In genomic region chr18:55420665-55420964, GRCh38 we compare ENCODE assay signal across 8 cellular contexts.
DNase-seq lines count a peak whose midpoint lies in the region; ATAC-seq, FAIRE-seq and TF ChIP-seq lines count a peak whose summit lies in the region.

No MANE protein-coding gene starts in this region.

- H3K4ac ChIP-seq in H9 (ENCODE audit: low read depth, low read length), result no peak overlapping the region

- no peak overlapping the region for H2BK12ac ChIP-seq in H9 (ENCODE audit: insufficient read length, low read depth, low read length)

- H3K14ac ChIP-seq in H9 (ENCODE audit: insufficient read depth, low read length), result peak overlapping the region; percentile 52; the same call in 1 of the 2 replicates

- H2BK120ac ChIP-seq in H9 (ENCODE audit: low read depth, low read length, poor library complexity, severe bottlenecking), result no peak overlapping the region

- in situ Hi-C loops in HAP-1 (cut with MboI; ENCODE audit: low sequenced_read_pairs), result loop anchor here (25.0 kb wide), 2 partner anchors 167 to 317 kb away; partner anchors contain the start of gene TCF4

- peak overlapping the region; percentile 96 for H3K27ac ChIP-seq in H9 (ENCODE audit: insufficient read length, low read depth, low read length)
- H3K27ac ChIP-seq in SJSA1, result peak overlapping the region; percentile 9
- H3K27ac ChIP-seq in muscle layer of colon (ENCODE audit: low read depth, low read length), result peak overlapping the region; percentile 14
- H3K27ac ChIP-seq in pancreas, result peak overlapping the region in 2 of 4 donors; percentile 23 to 61

- H3K9me3 ChIP-seq in H9 (ENCODE audit: control insufficient read depth, low read depth, low read length) (no peaks in the 10 kb centered on the region), SJSA1 (replicated peaks) (no peaks in the 10 kb centered on the region), muscle layer of colon (ENCODE audit: low read length) (no peaks in the 10 kb centered on the region), HAP-1 (no peaks in the 10 kb centered on the region), pancreas (no peaks in the 10 kb centered on the region)

- H3K56ac ChIP-seq in H9 (ENCODE audit: insufficient read length, low read depth, low read length), result no peak overlapping the region

- no peak overlapping the region for H3K4me3 ChIP-seq in GM06990 (replicated peaks; ENCODE audit: low read depth, low read length)
- no peak overlapping the region for H3K4me3 ChIP-seq in SJSA1
- H3K4me3 ChIP-seq in muscle layer of colon (ENCODE audit: low read depth in 1 of 2, low read length in 2 of 2), result peak overlapping the region in 1 of 2 donors; percentile 9
- no peak overlapping the region for H3K4me3 ChIP-seq in HAP-1
- H3K4me3 ChIP-seq in pancreas, result peak overlapping the region in 1 of 4 donors; percentile 20

- no peaks in the 10 kb centered on the region for H3K27me3 ChIP-seq in GM06990 (replicated peaks; ENCODE audit: control insufficient read depth, insufficient read depth, low read length)
- H3K27me3 ChIP-seq in H9 (ENCODE audit: insufficient read depth, low read length), result no peaks in the 10 kb centered on the region
- no peaks in the 10 kb centered on the region for H3K27me3 ChIP-seq in SJSA1 (replicated peaks)
- H3K27me3 ChIP-seq in muscle layer of colon (ENCODE audit: control insufficient read depth in 1 of 2, insufficient read depth in 2 of 2, low read length in 2 of 2), result no peaks in the 10 kb centered on the region
- H3K27me3 ChIP-seq in HAP-1 (ENCODE audit: low read depth), result no peaks in the 10 kb centered on the region
- no peaks in the 10 kb centered on the region for H3K27me3 ChIP-seq in pancreas

- H3K27ac Mint-ChIP-seq in H9 (peak overlapping the region; percentile 69 to 95 (median 91)), progenitor cell of endocrine pancreas (no peak overlapping the region)

- H3K36me3 ChIP-seq in GM06990 (ENCODE audit: control insufficient read depth, insufficient read depth, low read length) (no peaks in the 10 kb centered on the region), SJSA1 (no peaks in the 10 kb centered on the region), muscle layer of colon (ENCODE audit: insufficient read depth, low read length) (no peaks in the 10 kb centered on the region), HAP-1 (replicated peaks) (no peaks in the 10 kb centered on the region), pancreas (no peaks in the 10 kb centered on the region)

- H3K18ac ChIP-seq in H9 (ENCODE audit: insufficient read length, low read depth, low read length), result no peak overlapping the region

- no peak overlapping the region for H3T11ph ChIP-seq in H9 (ENCODE audit: low read length)

- H3K4me1 Mint-ChIP-seq in H9 (peaks cover 84 to 91% of the 10 kb centered on the region in 2 experiments), progenitor cell of endocrine pancreas (ENCODE audit: low read depth) (peaks cover 12% of the 10 kb centered on the region)

- no peak for TF ChIP-seq CTCF in GM06990 (IDR thresholded peaks at IDR 0.05; ENCODE audit: insufficient read depth, low read length, poor library complexity, severe bottlenecking)
- no peak for TF ChIP-seq CTCF in H9 (conservative IDR thresholded peaks at IDR 0.05)
- no peak for TF ChIP-seq CTCF in pancreas (IDR thresholded peaks at IDR 0.05)
- no peak for TF ChIP-seq CTCF in progenitor cell of endocrine pancreas (IDR thresholded peaks at IDR 0.05; ENCODE audit: unreplicated experiment)

- H4K20me1 ChIP-seq in H9 (ENCODE audit: control insufficient read depth, insufficient read depth, insufficient read length), result no peaks in the 10 kb centered on the region

- no peak overlapping the region for H2AK5ac ChIP-seq in H9 (ENCODE audit: insufficient read length, low read length)

- peak; percentile 13 for DNase-seq in GM06990 (ENCODE audit: extremely low read depth, insufficient read length)
- no peak for DNase-seq in H9
- no peak for DNase-seq in SJSA1 (ENCODE audit: low read depth in 1 of 2, low spot score in 2 of 2)
- no peak for DNase-seq in HAP-1 (ENCODE audit: low spot score in 2 of 2)
- no peak for DNase-seq in NCI-H446 (lab: John Stamatoyannopoulos, UW)
- DNase-seq in pancreas, result no peak
- DNase-seq in progenitor cell of endocrine pancreas (ENCODE audit: low spot score, unreplicated experiment), result no peak

- WGBS in H9 (ENCODE audit: extremely low coverage, insufficient read length, low lambda C conversion rate), result no CpG with 5 or more reads among the region's 5 CpGs
- 24 to 34% methylated on average over 5 of the region's 5 CpGs for WGBS in pancreas, 2 donors

- H3K4me1 ChIP-seq in H9 (ENCODE audit: insufficient read depth, low read length) (peaks cover 16% of the 10 kb centered on the region), SJSA1 (replicated peaks) (peaks cover 20% of the 10 kb centered on the region), muscle layer of colon (ENCODE audit: insufficient read depth, low read length) (peaks cover 18% of the 10 kb centered on the region), HAP-1 (peaks cover 9% of the 10 kb centered on the region), pancreas (peaks cover 0 to 7% (median 0%) of the 10 kb centered on the region in 3 donors)

- no peaks in the 10 kb centered on the region for H3K9me3 Mint-ChIP-seq in H9
- H3K9me3 Mint-ChIP-seq in progenitor cell of endocrine pancreas (ENCODE audit: low read depth), result no peaks in the 10 kb centered on the region

- H3K9ac ChIP-seq in H9 (ENCODE audit: extremely low read depth, insufficient read length, low read length) (no peak overlapping the region), muscle layer of colon (ENCODE audit: low read length) (no peak overlapping the region)

- peak overlapping the region; percentile 60 for H2BK20ac ChIP-seq in H9 (ENCODE audit: low read depth, low read length, poor library complexity, severe bottlenecking)

- no peaks in the 10 kb centered on the region for H3K79me1 ChIP-seq in H9 (ENCODE audit: insufficient read depth, low read depth, low read length, poor library complexity, severe bottlenecking)

- peak overlapping the region; percentile 19 for H2BK5ac ChIP-seq in H9 (ENCODE audit: insufficient read length, low read length)

- H3K36me3 Mint-ChIP-seq in H9 (ENCODE audit: insufficient read depth in 1 of 3, low read depth in 3 of 3) (no peaks in the 10 kb centered on the region), progenitor cell of endocrine pancreas (ENCODE audit: insufficient read depth) (no peaks in the 10 kb centered on the region)

- H2BK15ac ChIP-seq in H9 (ENCODE audit: low read depth, low read length), result no peak overlapping the region

- H4K8ac ChIP-seq in H9 (replicated peaks; ENCODE audit: insufficient read length, low read depth, low read length), result no peak overlapping the region

- intact Hi-C loops in pancreas (cut with DNase I), result loop anchor here in 1 of 3 donors (10.0 kb wide), 1 partner anchor 1154 kb away; no protein-coding TSS in a partner anchor

- H3K79me2 ChIP-seq in H9 (ENCODE audit: insufficient read depth, low read length), result peaks cover 5% of the 10 kb centered on the region; the same call in 1 of the 2 replicates

- H3K4me3 Mint-ChIP-seq in H9 (peak overlapping the region in 1 of 2 experiments; percentile 55; a peak in 1 of 5 replicates), progenitor cell of endocrine pancreas (ENCODE audit: low read depth) (no peak overlapping the region)

- H4K91ac ChIP-seq in H9 (ENCODE audit: insufficient read length, low read depth, low read length), result no peak overlapping the region

- H3K4me2 ChIP-seq in H9 (ENCODE audit: insufficient read depth, insufficient read length, low read length), result peak overlapping the region; percentile 54

- no peak for FAIRE-seq in pancreas (lab: Jason Lieb, UNC)

- H3K23ac ChIP-seq in H9 (ENCODE audit: insufficient read length, low read depth, low read length), result no peak overlapping the region

- no peak overlapping the region for H4K5ac ChIP-seq in H9 (ENCODE audit: insufficient read length, low read depth, low read length)

- no peak overlapping the region for H2AFZ ChIP-seq in H9 (ENCODE audit: low read length)

- H3K27me3 Mint-ChIP-seq in H9 (ENCODE audit: low read depth), result no peaks in the 10 kb centered on the region
- H3K27me3 Mint-ChIP-seq in progenitor cell of endocrine pancreas, result no peaks in the 10 kb centered on the region

- ATAC-seq in pancreas, result no peak

- no peaks in the 10 kb centered on the region for H3K23me2 ChIP-seq in H9 (ENCODE audit: insufficient read length, low read depth, low read length, poor library complexity, severe bottlenecking)
